1 cellular context compared by ENCODE assay signal in the genomic region with DNA sequence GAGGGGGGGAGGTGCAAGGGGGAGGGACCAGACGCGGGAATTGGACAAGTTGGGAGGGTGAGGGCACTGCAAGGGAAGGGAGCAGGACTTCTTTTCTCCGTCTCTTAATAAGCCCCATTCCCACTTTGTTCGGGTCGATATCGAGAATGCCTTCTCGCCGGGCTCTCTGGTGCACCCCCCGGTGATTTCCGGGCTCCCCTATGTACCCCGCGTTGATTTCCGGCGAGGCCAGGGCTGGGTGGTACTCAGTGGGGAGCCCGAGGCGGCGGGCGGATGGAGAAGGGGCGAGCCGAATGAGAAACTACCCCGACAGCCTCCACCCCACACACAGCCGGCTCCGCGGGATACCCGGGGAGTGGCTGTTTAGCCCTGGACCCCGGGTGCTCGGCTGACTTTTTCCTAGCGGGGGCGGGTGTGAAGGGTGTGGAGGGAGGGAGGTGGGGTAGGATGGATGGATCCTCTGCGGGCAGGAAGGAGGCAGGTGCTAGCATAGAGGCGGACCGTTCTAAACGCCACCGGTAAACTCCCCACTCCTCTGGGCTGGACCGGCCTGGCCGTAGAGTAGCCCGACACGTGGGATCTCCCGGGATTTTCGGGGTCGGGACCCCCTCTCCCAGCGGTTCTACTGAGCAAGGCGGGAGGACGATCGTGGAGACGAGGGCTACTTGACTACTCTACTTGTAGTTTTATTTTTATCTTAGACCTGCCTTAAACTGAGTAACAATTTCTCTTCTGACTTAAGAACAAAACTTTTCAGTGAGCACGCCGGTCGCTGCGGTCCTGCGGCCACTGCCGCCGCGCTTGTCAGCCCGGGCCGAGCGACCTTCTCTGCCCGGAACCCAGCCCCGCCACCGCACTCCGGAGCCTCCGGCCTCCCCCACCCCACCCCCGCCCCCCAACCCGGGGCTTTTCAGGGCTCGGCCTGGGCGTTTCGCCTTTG.
TF ChIP-seq lines count a peak whose summit lies in the region.

No MANE protein-coding gene starts in this region.

TF ChIP-seq in K562, 482 proteins besides CTCF, POLR2A, EP300 and RAD21 (continued from another document):
- TF ChIP-seq, protein P1, sequence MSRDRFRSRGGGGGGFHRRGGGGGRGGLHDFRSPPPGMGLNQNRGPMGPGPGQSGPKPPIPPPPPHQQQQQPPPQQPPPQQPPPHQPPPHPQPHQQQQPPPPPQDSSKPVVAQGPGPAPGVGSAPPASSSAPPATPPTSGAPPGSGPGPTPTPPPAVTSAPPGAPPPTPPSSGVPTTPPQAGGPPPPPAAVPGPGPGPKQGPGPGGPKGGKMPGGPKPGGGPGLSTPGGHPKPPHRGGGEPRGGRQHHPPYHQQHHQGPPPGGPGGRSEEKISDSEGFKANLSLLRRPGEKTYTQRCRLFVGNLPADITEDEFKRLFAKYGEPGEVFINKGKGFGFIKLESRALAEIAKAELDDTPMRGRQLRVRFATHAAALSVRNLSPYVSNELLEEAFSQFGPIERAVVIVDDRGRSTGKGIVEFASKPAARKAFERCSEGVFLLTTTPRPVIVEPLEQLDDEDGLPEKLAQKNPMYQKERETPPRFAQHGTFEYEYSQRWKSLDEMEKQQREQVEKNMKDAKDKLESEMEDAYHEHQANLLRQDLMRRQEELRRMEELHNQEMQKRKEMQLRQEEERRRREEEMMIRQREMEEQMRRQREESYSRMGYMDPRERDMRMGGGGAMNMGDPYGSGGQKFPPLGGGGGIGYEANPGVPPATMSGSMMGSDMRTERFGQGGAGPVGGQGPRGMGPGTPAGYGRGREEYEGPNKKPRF (IDR thresholded peaks at IDR 0.05; ENCODE audit: low read depth, low read length): no peak
TF ChIP-seq in K562: peak in this region for 0.
